Comparison of ENCODE assay signal across 10 cellular contexts in the genomic region with DNA sequence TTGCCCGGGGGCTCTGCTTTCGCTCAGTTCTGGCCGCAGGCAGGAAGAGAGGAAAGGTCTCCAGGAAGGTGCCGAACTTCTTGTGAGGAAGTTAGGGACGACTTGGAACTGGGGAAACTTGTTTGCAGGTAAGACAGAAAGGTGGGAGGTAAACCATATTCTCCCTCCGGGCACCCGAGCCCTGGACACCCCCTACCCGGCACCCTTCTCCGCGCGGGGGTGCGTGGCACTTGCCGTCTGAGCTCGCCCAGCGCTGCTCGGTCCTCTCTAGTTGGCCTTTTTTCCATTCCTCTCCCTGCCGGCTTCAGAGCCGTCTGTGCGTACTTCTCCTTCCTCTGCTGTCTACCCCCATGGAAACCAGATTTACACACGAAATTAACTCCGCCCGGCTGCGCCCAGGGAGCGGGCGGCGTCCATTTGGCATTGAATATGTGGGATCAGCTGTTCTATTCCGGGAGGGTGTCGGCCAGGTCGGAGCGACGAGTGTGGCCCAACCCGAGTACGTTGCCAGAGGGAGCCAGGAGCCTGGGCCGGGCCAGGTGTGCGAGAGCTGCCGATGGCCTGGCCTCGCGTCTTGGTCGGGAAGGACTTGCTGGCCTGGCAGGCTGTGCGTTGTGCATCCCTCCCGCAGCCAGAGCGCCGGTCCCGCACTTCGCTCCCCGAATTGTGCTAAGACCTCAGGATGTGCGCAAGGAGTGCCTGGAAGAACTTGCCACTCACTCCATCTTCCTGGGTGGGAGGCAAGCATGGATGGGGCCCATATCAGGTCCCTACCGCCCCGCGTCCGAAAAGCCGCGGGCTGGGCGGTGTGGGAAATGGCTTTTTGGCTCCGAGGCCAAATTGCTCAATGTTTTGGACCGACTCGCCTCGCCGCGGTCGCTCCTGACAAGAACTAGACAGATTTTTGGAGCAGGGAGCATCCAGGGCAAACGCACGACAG. TPM values are rescaled to one million over a fixed set of nuclear protein-coding genes. Genes with fewer than 3 reads are reported as not detected.
DNase-seq lines count a peak whose midpoint lies in the region; ATAC-seq, FAIRE-seq and TF ChIP-seq lines count a peak whose summit lies in the region.
"Had no signal": no experiment of that assay in that cellular context is flagged by ENCODE, and none has a peak within 500 bp of the region (broad histone marks: within the 10 kb centered on the region; RNA-seq: fewer than 3 reads in every experiment).

No MANE protein-coding gene starts in this region.

- POLR2A ChIA-PET in activated CD4-positive, alpha-beta T cell treated with anti-CD3 and anti-CD28 coated beads for 36 hours (lab: Charles Lee) = interaction anchor here (0.7 kb wide), 1 partner anchor 11 kb away, joined by 4 read pairs; no protein-coding TSS in a partner anchor

- no peak for TF ChIP-seq CTCF in brain (conservative IDR thresholded peaks at IDR 0.05)
- TF ChIP-seq CTCF in suprapubic skin (IDR thresholded peaks at IDR 0.05) = no peak

- H3K9me3 ChIP-seq in suprapubic skin = no peaks in the 10 kb centered on the region

- no peak for TF ChIP-seq EP300 in suprapubic skin (IDR thresholded peaks at IDR 0.05)

- peaks cover 69% of the 10 kb centered on the region for H3K27me3 Mint-ChIP-seq in activated CD4-positive, alpha-beta T cell treated with anti-CD3 and anti-CD28 coated beads for 36 hours
- H3K27me3 Mint-ChIP-seq in brain = peaks cover 79% of the 10 kb centered on the region

- H3K36me3 Mint-ChIP-seq in activated CD4-positive, alpha-beta T cell treated with anti-CD3 and anti-CD28 coated beads for 36 hours (ENCODE audit: low read depth) = no peaks in the 10 kb centered on the region
- H3K36me3 Mint-ChIP-seq in brain = no peaks in the 10 kb centered on the region

- peaks cover 73% of the 10 kb centered on the region for H3K27me3 ChIP-seq in suprapubic skin

- H3K4me3 Mint-ChIP-seq in activated CD4-positive, alpha-beta T cell treated with anti-CD3 and anti-CD28 coated beads for 36 hours = no peak overlapping the region
- H3K4me3 Mint-ChIP-seq in brain = peak overlapping the region; percentile 64 to 91 (median 89)
- H3K4me3 Mint-ChIP-seq: activated CD8-positive, alpha-beta T cell treated with anti-CD3 and anti-CD28 coated beads, Interleukin-2, amount 10 ng/mL, durations not matched to agents 7 days and 5 days had no signal

- H3K27ac Mint-ChIP-seq in activated CD4-positive, alpha-beta T cell treated with anti-CD3 and anti-CD28 coated beads for 36 hours = no peak overlapping the region
- H3K27ac Mint-ChIP-seq in brain = peak overlapping the region in 4 of 5 experiments; percentile 57 to 84 (median 76)
- H3K27ac Mint-ChIP-seq: activated CD8-positive, alpha-beta T cell treated with anti-CD3 and anti-CD28 coated beads, Interleukin-2, amount 10 ng/mL, durations not matched to agents 7 days and 5 days had no signal

- no peak for FAIRE-seq in H54 (lab: Jason Lieb, UNC)

- H3K4me1 ChIP-seq in suprapubic skin = peaks cover 93% of the 10 kb centered on the region

- CTCF ChIA-PET in activated CD4-positive, alpha-beta T cell treated with anti-CD3 and anti-CD28 coated beads for 36 hours (lab: Charles Lee) = interaction anchor here (5.1 kb wide), 1 partner anchor 301 kb away, joined by 66 read pairs; no protein-coding TSS in a partner anchor

- H3K9me3 Mint-ChIP-seq in activated CD4-positive, alpha-beta T cell treated with anti-CD3 and anti-CD28 coated beads for 36 hours (ENCODE audit: low read depth) = no peaks in the 10 kb centered on the region
- H3K9me3 Mint-ChIP-seq in brain = peaks cover 0 to 4% (median 0%) of the 10 kb centered on the region in 5 experiments

- peak overlapping the region; percentile 85 for H3K27ac ChIP-seq in suprapubic skin
- H3K27ac ChIP-seq: HL-60 had no signal

- intact Hi-C loops in activated CD4-positive, alpha-beta T cell treated with anti-CD3 and anti-CD28 coated beads for 36 hours (cut with DNase I, micrococcal nuclease) = loop anchor here (1.0 to 10.0 kb wide), 8 partner anchors 127 to 1853 kb away; a partner anchor contains a TSS
- intact Hi-C loops in left colon (cut with DNase I, micrococcal nuclease) = loop anchor here in 1 of 2 donors (10.0 kb wide), 1 partner anchor 1236 kb away; no protein-coding TSS in a partner anchor

- WGBS in suprapubic skin = 1% methylated on average over 26 of the region's 63 CpGs

- H3K36me3 ChIP-seq in suprapubic skin = no peaks in the 10 kb centered on the region

- TF ChIP-seq POLR2A in suprapubic skin (IDR thresholded peaks at IDR 0.05) (peak in 1 of 2 donors; percentile 25), H54 (IDR thresholded peaks at IDR 0.05; ENCODE audit: low read depth, low read length) (no peak)

- H3K4me1 Mint-ChIP-seq in activated CD4-positive, alpha-beta T cell treated with anti-CD3 and anti-CD28 coated beads for 36 hours = peaks cover 43% of the 10 kb centered on the region
- peaks cover 64% of the 10 kb centered on the region for H3K4me1 Mint-ChIP-seq in brain

- ATAC-seq in activated CD4-positive, alpha-beta T cell treated with anti-CD3 and anti-CD28 coated beads for 36 hours = no peak
- ATAC-seq in left colon = no peak
- ATAC-seq in GM18498 (IDR thresholded peaks at IDR 0.05; ENCODE audit: unreplicated experiment) = no peak
- ATAC-seq: activated CD8-positive, alpha-beta T cell treated with anti-CD3 and anti-CD28 coated beads, Interleukin-2, amount 10 ng/mL, durations not matched to agents 7 days and 5 days had no signal

- H3K4me3 ChIP-seq in suprapubic skin = peak overlapping the region; percentile 54

- peak; percentile 27 for DNase-seq in activated CD4-positive, alpha-beta T cell treated with anti-CD3 and anti-CD28 coated beads for 36 hours
- DNase-seq in activated CD4-positive, alpha-beta T cell treated with anti-CD3 and anti-CD28 coated beads, Interleukin-2, amount 50 U/mL, for 1 hour = no peak
- DNase-seq in left colon (peak; percentile 16 to 28), suprapubic skin (ENCODE audit: low spot score in 2 of 2) (peak; percentile 74 to 86), midbrain (lab: John Stamatoyannopoulos, UW) (no peak), H54 (ENCODE audit: insufficient read length, low spot score) (no peak)
- DNase-seq: activated CD8-positive, alpha-beta T cell treated with anti-CD3 and anti-CD28 coated beads, Interleukin-2, amount 10 ng/mL, durations not matched to agents 7 days and 5 days had no signal

RNA-seq across cellular contexts. Expression of a gene that starts 1.7 kb away (rescaled TPM):
- total RNA-seq in activated CD4-positive, alpha-beta T cell treated with anti-CD3 and anti-CD28 coated beads for 36 hours = not detected
- 4.7 TPM for polyA plus RNA-seq in brain (ENCODE audit: insufficient read depth, low read depth, low replicate concordance)
- total RNA-seq in left colon = 10 to 100 TPM; 30.8 to 45.2 TPM
- total RNA-seq in suprapubic skin = 10 to 100 TPM; 14.6 to 25.1 (median 17.1) TPM
- total RNA-seq: activated CD8-positive, alpha-beta T cell treated with anti-CD3 and anti-CD28 coated beads, Interleukin-2, amount 10 ng/mL, durations not matched to agents 7 days and 5 days had no signal

Comparison
In these comparisons a context has a peak if more than half of its experiments do, and no peak if none do; other contexts are left out.
1. DNase-seq: peak in activated CD4-positive, alpha-beta T cell treated with anti-CD3 and anti-CD28 coated beads for 36 hours (single experiment), left colon (2 of 2) and suprapubic skin (2 of 2); none in activated CD4-positive, alpha-beta T cell treated with anti-CD3 and anti-CD28 coated beads, Interleukin-2, amount 50 U/mL, for 1 hour (single experiment), midbrain (single experiment) and H54 (single experiment).
2. RNA of a gene that starts 1.7 kb away (total RNA-seq): 30.8 to 45.2 TPM in left colon and 14.6 to 25.1 TPM in suprapubic skin; not detected in activated CD4-positive, alpha-beta T cell treated with anti-CD3 and anti-CD28 coated beads for 36 hours; every median in the first group is over 10 times any median in the second.